Comparison of ENCODE assay signal across 21 cellular contexts in genomic region chr2:221501883-221502269, GRCh38.
DNase-seq lines count a peak whose midpoint lies in the region; ATAC-seq and TF ChIP-seq lines count a peak whose summit lies in the region.
"Had no signal": no experiment of that assay in that cellular context is flagged by ENCODE, and none has a peak within 500 bp of the region (broad histone marks: within the 10 kb centered on the region; RNA-seq: fewer than 3 reads in every experiment).

No MANE protein-coding gene starts in this region.

- H3K27ac ChIP-seq in brain microvascular endothelial cell, result peak overlapping the region; percentile 22
- H3K27ac ChIP-seq in mesodermal cell (ENCODE audit: low read depth, low read length, severe bottlenecking), result peak overlapping the region; percentile 3
- peak overlapping the region; percentile 82 for H3K27ac ChIP-seq in subcutaneous abdominal adipose tissue (ENCODE audit: low read depth, low read length)
- H3K27ac ChIP-seq in heart left ventricle, result peak overlapping the region in 1 of 12 donors; percentile 21
- H3K27ac ChIP-seq: C4-2B, sigmoid colon, tibial artery had no signal

- H3K9me3 Mint-ChIP-seq in activated CD4-positive, alpha-beta memory T cell treated with anti-CD3 and anti-CD28 coated beads for 36 hours, result no peaks in the 10 kb centered on the region
- no peaks in the 10 kb centered on the region for H3K9me3 Mint-ChIP-seq in activated CD4-positive, alpha-beta memory T cell treated with anti-CD3 and anti-CD28 coated beads, Interleukin-2, amount 10 ng/mL, durations not matched to agents 7 days and 5 days
- H3K9me3 Mint-ChIP-seq: central memory CD8-positive, alpha-beta T cell; natural killer cell treated with Interleukin-12 subunit alpha and Interleukin-12 subunit beta and Interleukin-15 and Interleukin-18, amount 100 ng/mL, for 72 hours had no signal

- H3K4me1 Mint-ChIP-seq in activated CD4-positive, alpha-beta memory T cell treated with anti-CD3 and anti-CD28 coated beads for 36 hours (ENCODE audit: low read depth), result peaks cover 41% of the 10 kb centered on the region
- H3K4me1 Mint-ChIP-seq in activated CD4-positive, alpha-beta memory T cell treated with anti-CD3 and anti-CD28 coated beads, Interleukin-2, amount 10 ng/mL, durations not matched to agents 7 days and 5 days, result peaks cover 18% of the 10 kb centered on the region

- no peak for TF ChIP-seq POLR2A in heart left ventricle (IDR thresholded peaks at IDR 0.05)

- intact Hi-C loops in activated CD4-positive, alpha-beta memory T cell treated with anti-CD3 and anti-CD28 coated beads for 36 hours (cut with micrococcal nuclease), result loop anchor here (1.0 to 5.0 kb wide), 5 partner anchors 16 to 70 kb away; partner anchors contain the start of gene EPHA4
- intact Hi-C loops in heart left ventricle (cut with DNase I), result no loop called here

- H3K4me1 ChIP-seq in mesodermal cell (ENCODE audit: control insufficient read depth, insufficient read depth, low read length, poor library complexity, severe bottlenecking) (peaks cover 16% of the 10 kb centered on the region), subcutaneous abdominal adipose tissue (ENCODE audit: control insufficient read depth in 5 of 5, insufficient read depth in 5 of 5, low read length in 5 of 5) (peaks cover 0 to 17% (median 13%) of the 10 kb centered on the region in 5 donors), heart left ventricle (peaks cover 0 to 34% (median 5%) of the 10 kb centered on the region in 12 donors)

- ATAC-seq in GM21423 (IDR thresholded peaks at IDR 0.05; ENCODE audit: unreplicated experiment) (no peak), HG02623 (IDR thresholded peaks at IDR 0.05; ENCODE audit: unreplicated experiment) (no peak), heart left ventricle (no peak)

- peak overlapping the region; percentile 10 for H3K4me3 ChIP-seq in brain microvascular endothelial cell (ENCODE audit: low read depth, low read length)
- no peak overlapping the region for H3K4me3 ChIP-seq in mesodermal cell (ENCODE audit: extremely low read depth, insufficient read depth, low read length, poor library complexity, severe bottlenecking)
- H3K4me3 ChIP-seq in subcutaneous abdominal adipose tissue (ENCODE audit: low read depth in 1 of 5, low read length in 5 of 5), result no peak overlapping the region
- H3K4me3 ChIP-seq in heart left ventricle, result no peak overlapping the region
- H3K4me3 ChIP-seq: lung, sigmoid colon, tibial artery had no signal

- no peak overlapping the region for H3K9ac ChIP-seq in subcutaneous abdominal adipose tissue (ENCODE audit: low read length in 5 of 5)

- H3K27ac Mint-ChIP-seq in activated CD4-positive, alpha-beta memory T cell treated with anti-CD3 and anti-CD28 coated beads for 36 hours, result peak overlapping the region; percentile 64
- no peak overlapping the region for H3K27ac Mint-ChIP-seq in activated CD4-positive, alpha-beta memory T cell treated with anti-CD3 and anti-CD28 coated beads, Interleukin-2, amount 10 ng/mL, durations not matched to agents 7 days and 5 days
- H3K27ac Mint-ChIP-seq: natural killer cell treated with Interleukin-12 subunit alpha and Interleukin-12 subunit beta and Interleukin-15 and Interleukin-18, amount 100 ng/mL, for 72 hours had no signal

- no peaks in the 10 kb centered on the region for H3K9me3 ChIP-seq in mesodermal cell (ENCODE audit: control insufficient read depth, low read length)
- H3K9me3 ChIP-seq in subcutaneous abdominal adipose tissue (ENCODE audit: control insufficient read depth in 5 of 5, low read length in 5 of 5), result no peaks in the 10 kb centered on the region
- H3K9me3 ChIP-seq in heart left ventricle, result no peaks in the 10 kb centered on the region
- H3K9me3 ChIP-seq: sigmoid colon, tibial artery had no signal

- in situ Hi-C loops in brain microvascular endothelial cell (cut with HindIII; ENCODE audit: low pct_ligation_motif_present, low sequenced_read_pairs), result no loop called here

- no peak for DNase-seq in activated CD4-positive, alpha-beta memory T cell treated with anti-CD3 and anti-CD28 coated beads for 36 hours
- no peak for DNase-seq in activated CD4-positive, alpha-beta memory T cell treated with anti-CD3 and anti-CD28 coated beads, Interleukin-2, amount 10 ng/mL, durations not matched to agents 7 days and 5 days
- DNase-seq in brain microvascular endothelial cell (no peak), heart left ventricle (no peak)
- DNase-seq: 8988T; activated CD4-positive, CD25-positive, alpha-beta regulatory T cell treated with anti-CD3 and anti-CD28 coated beads, Interleukin-2, amount 50 U/mL, for 72 hours; activated CD8-positive, alpha-beta memory T cell treated with anti-CD3 and anti-CD28 coated beads, Interleukin-2, amount 50 U/mL, for 4 hours; activated naive CD4-positive, alpha-beta T cell treated with anti-CD3 and anti-CD28 coated beads, Interleukin-2, amount 50 U/mL, for 16 hours; NCI-H1694 treated with DMSO at 0.1 percent for 48 hours; NCI-H446 treated with DMSO at 0.1 percent for 48 hours; sigmoid colon; stimulated activated CD4-positive, alpha-beta T cell treated with anti-CD3 and anti-CD28 coated beads, Interleukin-4, amount 100 ng/mL, for 1 hour; tibial artery had no signal

- H3K4me3 Mint-ChIP-seq in activated CD4-positive, alpha-beta memory T cell treated with anti-CD3 and anti-CD28 coated beads for 36 hours, result no peak overlapping the region
- no peak overlapping the region for H3K4me3 Mint-ChIP-seq in activated CD4-positive, alpha-beta memory T cell treated with anti-CD3 and anti-CD28 coated beads, Interleukin-2, amount 10 ng/mL, durations not matched to agents 7 days and 5 days
- H3K4me3 Mint-ChIP-seq: central memory CD8-positive, alpha-beta T cell; natural killer cell treated with Interleukin-12 subunit alpha and Interleukin-12 subunit beta and Interleukin-15 and Interleukin-18, amount 100 ng/mL, for 72 hours had no signal

- TF ChIP-seq CTCF in brain microvascular endothelial cell (IDR thresholded peaks at IDR 0.05; ENCODE audit: low read depth, low read length, missing control alignments), result no peak
- no peak for TF ChIP-seq CTCF in heart left ventricle (IDR thresholded peaks at IDR 0.05)

- no peaks in the 10 kb centered on the region for H3K27me3 ChIP-seq in brain microvascular endothelial cell (replicated peaks)
- H3K27me3 ChIP-seq in subcutaneous abdominal adipose tissue (ENCODE audit: control insufficient read depth in 5 of 5, insufficient read depth in 4 of 5, low read length in 5 of 5), result no peaks in the 10 kb centered on the region
- no peaks in the 10 kb centered on the region for H3K27me3 ChIP-seq in heart left ventricle
- H3K27me3 ChIP-seq: sigmoid colon, tibial artery had no signal

- H3K36me3 Mint-ChIP-seq in activated CD4-positive, alpha-beta memory T cell treated with anti-CD3 and anti-CD28 coated beads for 36 hours, result peaks cover 3% of the 10 kb centered on the region
- no peaks in the 10 kb centered on the region for H3K36me3 Mint-ChIP-seq in activated CD4-positive, alpha-beta memory T cell treated with anti-CD3 and anti-CD28 coated beads, Interleukin-2, amount 10 ng/mL, durations not matched to agents 7 days and 5 days (ENCODE audit: low read depth)
- H3K36me3 Mint-ChIP-seq: natural killer cell treated with Interleukin-12 subunit alpha and Interleukin-12 subunit beta and Interleukin-15 and Interleukin-18, amount 100 ng/mL, for 72 hours had no signal

- POLR2A ChIA-PET in activated CD4-positive, alpha-beta memory T cell treated with anti-CD3 and anti-CD28 coated beads for 36 hours (lab: Charles Lee), result no interaction called here
- POLR2A ChIA-PET in activated CD4-positive, alpha-beta memory T cell treated with anti-CD3 and anti-CD28 coated beads, Interleukin-2, amount 10 ng/mL, durations not matched to agents 7 days and 5 days (lab: Charles Lee), result interaction anchor here (1.6 kb wide), 1 partner anchor 16 kb away, joined by 6 read pairs; no protein-coding TSS in a partner anchor

- H3K36me3 ChIP-seq in brain microvascular endothelial cell (replicated peaks), result no peaks in the 10 kb centered on the region
- H3K36me3 ChIP-seq in mesodermal cell (ENCODE audit: control insufficient read depth, insufficient read depth, low read length), result no peaks in the 10 kb centered on the region
- H3K36me3 ChIP-seq in subcutaneous abdominal adipose tissue (ENCODE audit: control insufficient read depth in 5 of 5, insufficient read depth in 5 of 5, low read length in 5 of 5), result no peaks in the 10 kb centered on the region
- H3K36me3 ChIP-seq in heart left ventricle, result peaks cover 0 to 6% (median 0%) of the 10 kb centered on the region in 9 donors
- H3K36me3 ChIP-seq: tibial artery had no signal

- WGBS in mesodermal cell (ENCODE audit: insufficient coverage in 2 of 2), 2 experiments, result 93 to 100% methylated on average over 3 of the region's 4 CpGs
- WGBS in heart left ventricle, 4 donors, result 62 to 79% (median 73%) methylated on average over 4 of the region's 4 CpGs

- H3K27me3 Mint-ChIP-seq in activated CD4-positive, alpha-beta memory T cell treated with anti-CD3 and anti-CD28 coated beads for 36 hours, result no peaks in the 10 kb centered on the region
- no peaks in the 10 kb centered on the region for H3K27me3 Mint-ChIP-seq in activated CD4-positive, alpha-beta memory T cell treated with anti-CD3 and anti-CD28 coated beads, Interleukin-2, amount 10 ng/mL, durations not matched to agents 7 days and 5 days
- H3K27me3 Mint-ChIP-seq: central memory CD8-positive, alpha-beta T cell; natural killer cell treated with Interleukin-12 subunit alpha and Interleukin-12 subunit beta and Interleukin-15 and Interleukin-18, amount 100 ng/mL, for 72 hours had no signal

- CTCF ChIA-PET in activated CD4-positive, alpha-beta memory T cell treated with anti-CD3 and anti-CD28 coated beads for 36 hours (lab: Charles Lee), result interaction anchor here (2.7 kb wide), 1 partner anchor 72 kb away, joined by 9 read pairs; the partner anchor contains the start of gene EPHA4
- CTCF ChIA-PET in activated CD4-positive, alpha-beta memory T cell treated with anti-CD3 and anti-CD28 coated beads, Interleukin-2, amount 10 ng/mL, durations not matched to agents 7 days and 5 days (lab: Charles Lee), result no interaction called here
